In the genomic region with DNA sequence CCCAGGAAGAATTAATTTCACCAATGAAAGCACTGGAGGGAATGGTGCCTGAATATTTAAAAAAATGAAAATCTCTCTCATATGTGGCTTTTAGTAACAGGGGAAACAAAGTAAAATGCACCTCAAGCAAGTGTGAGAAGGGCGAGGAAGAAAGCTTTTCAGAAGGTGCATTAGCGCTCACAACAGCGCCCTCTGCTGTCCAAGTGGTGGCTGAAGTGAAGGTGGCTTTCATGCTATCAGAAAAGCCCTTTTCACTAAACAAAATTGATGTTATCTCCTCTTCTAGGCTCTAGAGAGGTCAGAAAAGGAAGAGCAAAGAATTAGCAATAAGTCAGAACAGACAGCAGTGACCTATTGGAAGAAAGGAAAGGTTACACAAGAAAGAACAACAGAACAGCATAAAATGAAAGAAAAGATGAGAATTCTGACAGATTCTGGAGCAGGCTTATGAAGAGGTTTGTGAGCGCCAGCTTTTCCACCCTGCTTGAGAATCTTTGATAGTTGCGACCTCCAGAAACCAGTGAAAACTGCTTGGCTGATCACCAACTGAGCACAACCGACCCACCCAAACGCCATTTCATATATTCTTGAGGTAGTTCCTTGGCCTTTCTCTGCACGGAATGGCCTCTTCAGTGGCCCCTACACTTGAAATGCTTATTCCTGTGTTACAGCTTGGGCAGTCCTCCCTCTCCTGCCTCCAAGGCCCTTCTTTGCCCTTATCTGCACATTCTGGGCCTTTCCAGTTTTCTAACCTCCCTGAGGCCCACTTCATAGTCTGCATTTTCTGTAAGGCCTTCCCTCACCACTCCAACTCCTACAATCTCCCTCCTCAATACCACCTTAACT, we compare ENCODE assay signal across 8 cellular contexts. TPM values are rescaled to one million over a fixed set of nuclear protein-coding genes. Genes with fewer than 3 reads are reported as not detected.
DNase-seq lines count a peak whose midpoint lies in the region; ATAC-seq and TF ChIP-seq lines count a peak whose summit lies in the region.

No MANE protein-coding gene starts in this region.

- peak; percentile 54 for ATAC-seq in HG02610 (IDR thresholded peaks at IDR 0.05; ENCODE audit: unreplicated experiment)
- ATAC-seq in activated CD8-positive, alpha-beta T cell treated with anti-CD3 and anti-CD28 coated beads, Interleukin-2, amount 10 ng/mL, durations not matched to agents 7 days and 5 days: no peak

- peaks cover 4% of the 10 kb centered on the region for H3K4me1 Mint-ChIP-seq in activated CD8-positive, alpha-beta T cell treated with anti-CD3 and anti-CD28 coated beads, Interleukin-2, amount 10 ng/mL, durations not matched to agents 7 days and 5 days (ENCODE audit: low read depth)
- H3K4me1 Mint-ChIP-seq in endodermal cell: peaks cover 2% of the 10 kb centered on the region

- H3K27me3 ChIP-seq in endodermal cell (ENCODE audit: control insufficient read depth, insufficient read depth, low read length, poor library complexity, severe bottlenecking): no peaks in the 10 kb centered on the region

- WGBS in endodermal cell (ENCODE audit: insufficient coverage in 1 of 2, insufficient read length in 1 of 2), 2 experiments: 66 to 69% methylated on average over 7 to 8 of the region's 8 CpGs

- DNase-seq in GM12864 (ENCODE audit: low read depth) (peak; percentile 15), NCI-H524 treated with DMSO at 0.1 percent for 48 hours (lab: John Stamatoyannopoulos, UW) (peak; percentile 20), endodermal cell (peak; percentile 90), myocyte (ENCODE audit: low read depth) (peak; percentile 58), DMS79 treated with DMSO at 0.1 percent for 48 hours (lab: John Stamatoyannopoulos, UW) (no peak)
- DNase-seq in activated CD8-positive, alpha-beta T cell treated with anti-CD3 and anti-CD28 coated beads, Interleukin-2, amount 10 ng/mL, durations not matched to agents 7 days and 5 days: peak; percentile 83
- DNase-seq in stimulated activated CD8-positive, alpha-beta memory T cell treated with anti-CD3 and anti-CD28 coated beads, Interleukin-7, amount 100 ng/mL, for 4 hours (ENCODE audit: low read depth in 2 of 2): peak; percentile 49 to 55

- no peak overlapping the region for H3K9ac ChIP-seq in endodermal cell (ENCODE audit: extremely low read depth, low read length, poor library complexity, severe bottlenecking)

- H3K36me3 ChIP-seq in endodermal cell (ENCODE audit: control insufficient read depth, insufficient read depth, low read length): peaks cover 28% of the 10 kb centered on the region

- H3K27me3 Mint-ChIP-seq in activated CD8-positive, alpha-beta T cell treated with anti-CD3 and anti-CD28 coated beads, Interleukin-2, amount 10 ng/mL, durations not matched to agents 7 days and 5 days (ENCODE audit: low read depth): no peaks in the 10 kb centered on the region
- H3K27me3 Mint-ChIP-seq in endodermal cell (ENCODE audit: insufficient read depth): no peaks in the 10 kb centered on the region

- H3K4me1 ChIP-seq in endodermal cell (ENCODE audit: control insufficient read depth, insufficient read depth, low read length): no peaks in the 10 kb centered on the region

- H3K9me3 ChIP-seq in endodermal cell (ENCODE audit: control insufficient read depth, low read length): no peaks in the 10 kb centered on the region

- H3K4me3 ChIP-seq in GM12864 (ENCODE audit: low read depth, low read length) (no peak overlapping the region), endodermal cell (ENCODE audit: low read length) (no peak overlapping the region)

- no peak overlapping the region for H3K27ac Mint-ChIP-seq in activated CD8-positive, alpha-beta T cell treated with anti-CD3 and anti-CD28 coated beads, Interleukin-2, amount 10 ng/mL, durations not matched to agents 7 days and 5 days
- H3K27ac Mint-ChIP-seq in endodermal cell: peak overlapping the region; percentile 19

- no peaks in the 10 kb centered on the region for H3K9me3 Mint-ChIP-seq in activated CD8-positive, alpha-beta T cell treated with anti-CD3 and anti-CD28 coated beads, Interleukin-2, amount 10 ng/mL, durations not matched to agents 7 days and 5 days (ENCODE audit: insufficient read depth)
- no peaks in the 10 kb centered on the region for H3K9me3 Mint-ChIP-seq in endodermal cell

- no peaks in the 10 kb centered on the region for H3K36me3 Mint-ChIP-seq in activated CD8-positive, alpha-beta T cell treated with anti-CD3 and anti-CD28 coated beads, Interleukin-2, amount 10 ng/mL, durations not matched to agents 7 days and 5 days (ENCODE audit: low read depth)
- H3K36me3 Mint-ChIP-seq in endodermal cell (ENCODE audit: low read depth): peaks cover 10% of the 10 kb centered on the region

- no peak overlapping the region for H3K27ac ChIP-seq in endodermal cell (ENCODE audit: low read depth, low read length)

- POLR2A ChIA-PET in activated CD8-positive, alpha-beta T cell treated with anti-CD3 and anti-CD28 coated beads, Interleukin-2, amount 10 ng/mL, durations not matched to agents 7 days and 5 days (lab: Charles Lee): no interaction called here

- no peak overlapping the region for H3K4me3 Mint-ChIP-seq in activated CD8-positive, alpha-beta T cell treated with anti-CD3 and anti-CD28 coated beads, Interleukin-2, amount 10 ng/mL, durations not matched to agents 7 days and 5 days
- H3K4me3 Mint-ChIP-seq in endodermal cell: no peak overlapping the region

- CTCF ChIA-PET in activated CD8-positive, alpha-beta T cell treated with anti-CD3 and anti-CD28 coated beads, Interleukin-2, amount 10 ng/mL, durations not matched to agents 7 days and 5 days (lab: Charles Lee): interaction anchor here (0.9 to 3.7 kb wide), 20 partner anchors 8 to 578 kb away, joined by 3 to 26 read pairs (median 4); no protein-coding TSS in a partner anchor

- peak; percentile 93 for TF ChIP-seq CTCF in GM12864 (IDR thresholded peaks at IDR 0.05; ENCODE audit: low read depth, low read length, missing control alignments)
- TF ChIP-seq CTCF in endodermal cell (conservative IDR thresholded peaks at IDR 0.05): peak; percentile 99

RNA-seq across cellular contexts. Expression of a gene that starts 45.3 kb away (rescaled TPM):
- not detected for total RNA-seq in activated CD8-positive, alpha-beta T cell treated with anti-CD3 and anti-CD28 coated beads, Interleukin-2, amount 10 ng/mL, durations not matched to agents 7 days and 5 days
- under 1 TPM; 0.40 to 0.42 TPM for total RNA-seq in endodermal cell
- 0.11 TPM for polyA plus RNA-seq in endodermal cell (2013, experiment 1 of 2)
- not detected for polyA plus RNA-seq in endodermal cell (2013, experiment 2 of 2)
- not detected in 2 replicates for total RNA-seq in myocyte
- polyA plus RNA-seq in myocyte (2012): 0.08 TPM
